11 cellular contexts compared by ENCODE assay signal in the genomic region with DNA sequence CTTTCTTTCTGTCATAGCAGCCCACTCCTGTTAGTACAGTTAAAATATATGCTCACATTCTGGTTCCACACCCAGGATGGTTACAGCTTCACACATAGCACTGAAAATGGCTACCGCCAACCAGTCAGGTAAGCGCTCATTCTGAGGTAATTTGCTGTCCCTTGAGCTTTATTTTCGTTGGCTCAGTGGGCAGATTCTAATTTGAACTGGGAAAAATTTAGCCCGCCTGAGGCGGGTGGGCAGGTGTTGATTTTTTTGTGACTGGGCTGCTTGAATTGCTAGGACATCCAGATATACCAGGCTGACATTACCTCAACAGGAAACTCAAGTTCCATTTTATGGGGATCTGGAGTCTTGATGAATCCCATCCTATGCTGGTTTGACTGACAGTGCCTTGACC.
DNase-seq lines count a peak whose midpoint lies in the region; ATAC-seq and TF ChIP-seq lines count a peak whose summit lies in the region.
"Had no signal": no experiment of that assay in that cellular context is flagged by ENCODE, and none has a peak within 500 bp of the region (broad histone marks: within the 10 kb centered on the region; RNA-seq: fewer than 3 reads in every experiment).

No MANE protein-coding gene starts in this region.

- H3K4me1 ChIP-seq in hepatocyte (ENCODE audit: insufficient read depth) = peaks cover 24% of the 10 kb centered on the region
- H3K4me1 ChIP-seq in aorta (ENCODE audit: control insufficient read depth in 1 of 2, insufficient read depth in 2 of 2, low read length in 2 of 2) = peaks cover 0 to 1% of the 10 kb centered on the region in 2 donors
- no peaks in the 10 kb centered on the region for H3K4me1 ChIP-seq in suprapubic skin
- H3K4me1 ChIP-seq: A549 had no signal

- peak overlapping the region; percentile 24 for H3K4me2 ChIP-seq in hepatocyte
- H3K4me2 ChIP-seq: A549 had no signal

- H4K20me1 ChIP-seq in hepatocyte (ENCODE audit: insufficient read depth, poor library complexity, severe bottlenecking) = no peaks in the 10 kb centered on the region

- intact Hi-C loops in aorta (cut with DNase I) = no loop called here

- TF ChIP-seq CTCF in hepatocyte (IDR thresholded peaks at IDR 0.05; ENCODE audit: poor library complexity) (no peak), suprapubic skin (IDR thresholded peaks at IDR 0.05) (no peak)

- no peaks in the 10 kb centered on the region for H3K9me2 ChIP-seq in hepatocyte (replicated peaks; ENCODE audit: insufficient read depth)

- H3K27ac ChIP-seq in hepatocyte = peak overlapping the region; percentile 77
- no peak overlapping the region for H3K27ac ChIP-seq in aorta (ENCODE audit: low read depth in 1 of 2, low read length in 2 of 2)
- H3K27ac ChIP-seq in suprapubic skin = no peak overlapping the region
- H3K27ac ChIP-seq: A549, GM23248 had no signal

- no peaks in the 10 kb centered on the region for H3K9me3 ChIP-seq in hepatocyte (ENCODE audit: low read depth)
- no peaks in the 10 kb centered on the region for H3K9me3 ChIP-seq in aorta (ENCODE audit: control insufficient read depth, low read length)
- H3K9me3 ChIP-seq in suprapubic skin = no peaks in the 10 kb centered on the region
- H3K9me3 ChIP-seq: A549 had no signal

- no peaks in the 10 kb centered on the region for H3K79me2 ChIP-seq in hepatocyte

- H3K36me3 ChIP-seq in hepatocyte (replicated peaks; ENCODE audit: insufficient read depth, low read depth) = no peaks in the 10 kb centered on the region
- H3K36me3 ChIP-seq in aorta (ENCODE audit: control insufficient read depth in 1 of 2, insufficient read depth in 2 of 2, low read length in 1 of 2) = no peaks in the 10 kb centered on the region
- H3K36me3 ChIP-seq in suprapubic skin = no peaks in the 10 kb centered on the region

- WGBS in hepatocyte (ENCODE audit: low lambda C conversion rate, missing lambda C conversion rate) = 94% methylated on average over 5 of the region's 5 CpGs
- WGBS in aorta, 2 donors = 85 to 88% methylated on average over 5 of the region's 5 CpGs
- 79% methylated on average over 5 of the region's 5 CpGs for WGBS in suprapubic skin

- DNase-seq in NCI-H2171 treated with DMSO at 0.1 percent for 48 hours (lab: John Stamatoyannopoulos, UW) (peak; percentile 44), NCI-H2171 (lab: John Stamatoyannopoulos, UW) (no peak), NCI-H2081 treated with DMSO at 0.1 percent for 48 hours (lab: John Stamatoyannopoulos, UW) (peak; percentile 43), NCI-H748 (lab: John Stamatoyannopoulos, UW; ENCODE audit: unreplicated experiment) (peak; percentile 72), hepatocyte (ENCODE audit: low spot score) (no peak), aorta (no peak), suprapubic skin (ENCODE audit: low spot score in 2 of 2) (no peak)
- DNase-seq: CD8-positive, alpha-beta memory T cell; GM23248 had no signal

- TF ChIP-seq EP300 in suprapubic skin (IDR thresholded peaks at IDR 0.05) = no peak

- H3K27me3 ChIP-seq in hepatocyte (no peaks in the 10 kb centered on the region), aorta (ENCODE audit: control insufficient read depth in 1 of 2, insufficient read depth in 2 of 2, low read length in 1 of 2) (no peaks in the 10 kb centered on the region), suprapubic skin (peaks cover 4% of the 10 kb centered on the region)

- no peak overlapping the region for H3K4me3 ChIP-seq in hepatocyte
- no peak overlapping the region for H3K4me3 ChIP-seq in aorta (ENCODE audit: low read length in 2 of 2)
- H3K4me3 ChIP-seq in suprapubic skin = no peak overlapping the region
- H3K4me3 ChIP-seq: A549, GM12878, GM23248 had no signal

- H2AFZ ChIP-seq in hepatocyte = no peak overlapping the region
- H2AFZ ChIP-seq: GM23248 had no signal

- ATAC-seq in aorta (ENCODE audit: low FRiP score) = no peak
- ATAC-seq: A549, GM12878 had no signal

- no peak for TF ChIP-seq POLR2A in suprapubic skin (IDR thresholded peaks at IDR 0.05)

Comparison
In these comparisons a context has a peak if more than half of its experiments do, and no peak if none do; other contexts are left out.
1. DNase-seq: peak in NCI-H2171 treated with DMSO at 0.1 percent for 48 hours (single experiment), NCI-H2081 treated with DMSO at 0.1 percent for 48 hours (single experiment) and NCI-H748 (single experiment); none in NCI-H2171 (single experiment), hepatocyte (single experiment), aorta (0 of 2) and suprapubic skin (0 of 2).